In genomic region chr5:148906968-148907367, GRCh38 we compare ENCODE assay signal across 25 cellular contexts.
"Had no signal": no experiment of that assay in that cellular context is flagged by ENCODE, and none has a peak within 500 bp of the region (broad histone marks: within the 10 kb centered on the region; RNA-seq: fewer than 3 reads in every experiment).

No MANE protein-coding gene starts in this region.

- H3K27me3 Mint-ChIP-seq: activated CD4-positive, alpha-beta memory T cell treated with anti-CD3 and anti-CD28 coated beads for 36 hours; activated CD4-positive, alpha-beta T cell treated with anti-CD3 and anti-CD28 coated beads for 36 hours; activated naive CD8-positive, alpha-beta T cell; T-helper 17 cell had no signal

- H3K4me3 Mint-ChIP-seq: activated CD4-positive, alpha-beta memory T cell treated with anti-CD3 and anti-CD28 coated beads for 36 hours; activated CD4-positive, alpha-beta T cell treated with anti-CD3 and anti-CD28 coated beads for 36 hours; activated CD4-positive, alpha-beta T cell treated with anti-CD3 and anti-CD28 coated beads, Interleukin-2, amount 10 ng/mL, durations not matched to agents 24 days and 14 days; activated naive CD8-positive, alpha-beta T cell; activated T-cell treated with anti-CD3 and anti-CD28 coated beads, Interleukin-2, amount 50 U/mL, for 4 hours; endodermal cell; T-helper 17 cell; T-helper 2 cell treated with Interferon-gamma antibody and Interleukin-4, amounts not matched to agents 5 μg/mL and 100 μg/mL, for 36 hours had no signal

- H3K27ac Mint-ChIP-seq: activated CD4-positive, alpha-beta memory T cell treated with anti-CD3 and anti-CD28 coated beads for 36 hours; activated CD4-positive, alpha-beta T cell treated with anti-CD3 and anti-CD28 coated beads for 36 hours; activated CD4-positive, alpha-beta T cell treated with anti-CD3 and anti-CD28 coated beads, Interleukin-2, amount 10 ng/mL, durations not matched to agents 24 days and 14 days; activated naive CD8-positive, alpha-beta T cell; endodermal cell; T-helper 2 cell treated with Interferon-gamma antibody and Interleukin-4, amounts not matched to agents 5 μg/mL and 100 μg/mL, for 36 hours had no signal

- H3K27ac ChIP-seq: colonic mucosa had no signal

- H3K9me3 Mint-ChIP-seq: activated CD4-positive, alpha-beta memory T cell treated with anti-CD3 and anti-CD28 coated beads for 36 hours; activated CD4-positive, alpha-beta T cell treated with anti-CD3 and anti-CD28 coated beads, Interleukin-2, amount 10 ng/mL, durations not matched to agents 24 days and 14 days; activated T-cell treated with anti-CD3 and anti-CD28 coated beads, Interleukin-2, amount 50 U/mL, for 4 hours; endodermal cell; T-helper 2 cell treated with Interferon-gamma antibody and Interleukin-4, amounts not matched to agents 5 μg/mL and 100 μg/mL, for 36 hours had no signal

- H3K4me3 ChIP-seq: colonic mucosa had no signal

- H3K36me3 Mint-ChIP-seq: activated CD4-positive, alpha-beta memory T cell treated with anti-CD3 and anti-CD28 coated beads for 36 hours; activated naive CD8-positive, alpha-beta T cell had no signal

- ATAC-seq: activated CD4-positive, alpha-beta T cell treated with anti-CD3 and anti-CD28 coated beads for 36 hours; activated T-cell treated with anti-CD3 and anti-CD28 coated beads, Interleukin-2, amount 50 U/mL, for 4 hours; esophagus mucosa; T-helper 17 cell had no signal

- H3K4me1 Mint-ChIP-seq: activated CD4-positive, alpha-beta T cell treated with anti-CD3 and anti-CD28 coated beads for 36 hours; activated CD4-positive, alpha-beta T cell treated with anti-CD3 and anti-CD28 coated beads, Interleukin-2, amount 10 ng/mL, durations not matched to agents 24 days and 14 days had no signal

- DNase-seq: activated CD4-positive, alpha-beta memory T cell treated with anti-CD3 and anti-CD28 coated beads for 36 hours; activated CD4-positive, alpha-beta T cell treated with anti-CD3 and anti-CD28 coated beads for 36 hours; activated CD4-positive, alpha-beta T cell treated with anti-CD3 and anti-CD28 coated beads, Interleukin-2, amount 10 ng/mL, durations not matched to agents 24 days and 14 days; activated CD4-positive, CD25-positive, alpha-beta regulatory T cell; activated CD4-positive, CD25-positive, alpha-beta regulatory T cell treated with anti-CD3 and anti-CD28 coated beads, Interleukin-2, amount 50 U/mL, for 72 hours; activated CD8-positive, alpha-beta memory T cell treated with anti-CD3 and anti-CD28 coated beads for 24 hours; activated effector memory CD4-positive, alpha-beta T cell treated with Interleukin-2 at 50 U/mL for 16 hours; activated gamma-delta T cell treated with Interleukin-2 at 50 U/mL for 16 hours; activated naive CD4-positive, alpha-beta T cell treated with anti-CD3 and anti-CD28 coated beads, Interleukin-2, amount 50 U/mL, for 16 hours; activated naive CD4-positive, alpha-beta T cell treated with Interleukin-2 at 50 U/mL for 16 hours; activated T-cell treated with anti-CD3 and anti-CD28 coated beads, Interleukin-2, amount 50 U/mL, for 4 hours; amniotic stem cell; anterior cingulate cortex; caudate nucleus; colonic mucosa; effector CD8-positive, alpha-beta T cell; foreskin fibroblast; head of caudate nucleus; T-helper 1 cell; T-helper 17 cell; T1000 had no signal
